Comparison of ENCODE assay signal across 19 cellular contexts in genomic region chr3:182482692-182483091, GRCh38.
DNase-seq lines count a peak whose midpoint lies in the region; ATAC-seq and TF ChIP-seq lines count a peak whose summit lies in the region.
"Had no signal": no experiment of that assay in that cellular context is flagged by ENCODE, and none has a peak within 500 bp of the region (broad histone marks: within the 10 kb centered on the region; RNA-seq: fewer than 3 reads in every experiment).

No MANE protein-coding gene starts in this region.

- no peak overlapping the region for H3K4me3 Mint-ChIP-seq in nephron progenitor cell
- H3K4me3 Mint-ChIP-seq: CD8-positive, alpha-beta memory T cell; HFFc6 had no signal

- TF ChIP-seq CTCF in nephron progenitor cell (IDR thresholded peaks at IDR 0.05): no peak

- H3K27me3 Mint-ChIP-seq in nephron progenitor cell (ENCODE audit: low read depth, poor library complexity): peaks cover 7% of the 10 kb centered on the region

- DNase-seq in DMS153 (lab: John Stamatoyannopoulos, UW) (peak; percentile 19), DMS153 treated with DMSO at 0.1 percent for 48 hours (lab: John Stamatoyannopoulos, UW; ENCODE audit: unreplicated experiment) (no peak), NCI-H146 (lab: John Stamatoyannopoulos, UW) (peak; percentile 87), NCI-H2227 treated with DMSO at 0.1 percent for 48 hours (lab: John Stamatoyannopoulos, UW) (peak; percentile 13), nephron progenitor cell (no peak), DMS53 treated with DMSO at 0.1 percent for 48 hours (lab: John Stamatoyannopoulos, UW; ENCODE audit: unreplicated experiment) (no peak), H4 (ENCODE audit: low spot score) (no peak)
- DNase-seq: CD8-positive, alpha-beta memory T cell; DMS 273 treated with DMSO at 0.1 percent for 48 hours; GM23248; HFFc6; NCI-H1930; NCI-H510A treated with DMSO at 0.1 percent for 48 hours; PC-3; SK-N-SH; T-helper 1 cell had no signal

- ATAC-seq in GM18511 (IDR thresholded peaks at IDR 0.05; ENCODE audit: unreplicated experiment): no peak
- ATAC-seq: GM12878, PC-3, Right ventricle myocardium inferior had no signal

- peaks cover 4% of the 10 kb centered on the region for H3K36me3 Mint-ChIP-seq in nephron progenitor cell (ENCODE audit: low read depth)
- H3K36me3 Mint-ChIP-seq: CD8-positive, alpha-beta memory T cell had no signal

- peaks cover 9% of the 10 kb centered on the region for H3K9me3 Mint-ChIP-seq in nephron progenitor cell

- H3K4me1 Mint-ChIP-seq in nephron progenitor cell: peaks cover 53% of the 10 kb centered on the region
- H3K4me1 Mint-ChIP-seq: CD8-positive, alpha-beta memory T cell had no signal

- peak overlapping the region; percentile 84 for H3K27ac Mint-ChIP-seq in nephron progenitor cell
- H3K27ac Mint-ChIP-seq: CD8-positive, alpha-beta memory T cell; HFFc6 had no signal

Comparison
In these comparisons a context has a peak if more than half of its experiments do, and no peak if none do; other contexts are left out.
1. DNase-seq: peak in DMS153 (single experiment), NCI-H146 (single experiment) and NCI-H2227 treated with DMSO at 0.1 percent for 48 hours (single experiment); none in DMS153 treated with DMSO at 0.1 percent for 48 hours (single experiment), nephron progenitor cell (single experiment), DMS53 treated with DMSO at 0.1 percent for 48 hours (single experiment) and H4 (single experiment).